In genomic region chr1:193059282-193060225, GRCh38 we compare ENCODE assay signal across 8 cellular contexts. TPM values are rescaled to one million over a fixed set of nuclear protein-coding genes. Genes with fewer than 3 reads are reported as not detected.
A peak's percentile ranks its signal among the peaks of the same experiment; 100 is the strongest.
DNase-seq lines count a peak whose midpoint lies in the region; ATAC-seq, FAIRE-seq and TF ChIP-seq lines count a peak whose summit lies in the region.

Gene RO60 (plus strand): TSS chr1:193059612. CDS start chr1:193069055, 9,443 bp downstream.
Gene UCHL5 (minus strand): TSS chr1:193059360. CDS start chr1:193059260, 100 bp downstream.

- H3K9me3 ChIP-seq in psoas muscle, result no peaks in the 10 kb centered on the region

- 0 to 1% (median 1%) methylated on average over 68 to 81 of the region's 81 CpGs for WGBS in psoas muscle, 3 donors

- peaks cover 47% of the 10 kb centered on the region for H3K4me1 ChIP-seq in psoas muscle

- H3K36me3 ChIP-seq in psoas muscle (ENCODE audit: insufficient read depth in 1 of 2, low read depth in 1 of 2), result no peaks in the 10 kb centered on the region

- peak within 1 kb of the TSS; percentile 93 for H3K4me3 ChIP-seq in psoas muscle

- H3K27ac ChIP-seq in angular gyrus (ENCODE audit: low read depth, low read length), result peak within 1 kb of the TSS; percentile 94
- peak within 1 kb of the TSS; percentile 99 for H3K27ac ChIP-seq in psoas muscle

- TF ChIP-seq CTCF in psoas muscle (IDR thresholded peaks at IDR 0.05), result no peak

- no peaks in the 10 kb centered on the region for H3K27me3 ChIP-seq in psoas muscle (ENCODE audit: insufficient read depth in 3 of 3, low read length in 2 of 3)

- FAIRE-seq in urothelium cell line (lab: Jason Lieb, UNC), result no peak

- peak; percentile 98 to 99 for DNase-seq in NCI-H187 (lab: John Stamatoyannopoulos, UW)
- peak; percentile 81 to 99 (median 91) for DNase-seq in T-helper 2 cell
- DNase-seq in left ventricle myocardium superior, result peak; percentile 96
- peak; percentile 96 to 98 for DNase-seq in psoas muscle
- DNase-seq in urothelium cell line (ENCODE audit: low spot score), result peak; percentile 75

- intact Hi-C loops in left ventricle myocardium superior (cut with micrococcal nuclease) (no loop called here), psoas muscle (cut with DNase I) (loop anchor here (2.0 to 5.0 kb wide), 4 partner anchors 43 to 63 kb away; partner anchors contain the start of genes CDC73 (in 2 of the 2) and GLRX2 (in 1 of the 2))

- ATAC-seq in GM18498 (IDR thresholded peaks at IDR 0.05; ENCODE audit: unreplicated experiment) (peak; percentile 93), HG02938 (IDR thresholded peaks at IDR 0.05; ENCODE audit: unreplicated experiment) (peak; percentile 91), left ventricle myocardium superior (peak; percentile 98), psoas muscle (peak; percentile 96 to 98 (median 98))

RNA-seq across cellular contexts. Expression of gene RO60, which starts in this region (rescaled TPM):
- total RNA-seq in left ventricle myocardium superior (51.6 TPM), psoas muscle (10 to 100 TPM; 35.1 to 44.3 (median 39.7) TPM)
- polyA plus RNA-seq in psoas muscle, result 10 to 100 TPM in 1 of 3 donors, 1 to 10 TPM in 2; 6.6 to 29.7 (median 6.8) TPM

RNA-seq across cellular contexts. Expression of gene UCHL5, which starts in this region (rescaled TPM):
- 45.3 TPM for total RNA-seq in left ventricle myocardium superior
- total RNA-seq in psoas muscle, result 10 to 100 TPM; 28.3 to 43.3 (median 34.1) TPM
- polyA plus RNA-seq in psoas muscle, result 10 to 100 TPM; 18.6 to 44.2 (median 25.1) TPM

Comparison
In these comparisons a context has a peak if more than half of its experiments do, and no peak if none do; other contexts are left out.
1. Peak in every context shown above with its lines: DNase-seq, ATAC-seq, H3K4me3 ChIP-seq and H3K27ac ChIP-seq.